Comparison of ENCODE assay signal across 18 cellular contexts in genomic region chr1:3497521-3497920, GRCh38. TPM values are rescaled to one million over a fixed set of nuclear protein-coding genes. Genes with fewer than 3 reads are reported as not detected.
DNase-seq lines count a peak whose midpoint lies in the region; ATAC-seq, FAIRE-seq and TF ChIP-seq lines count a peak whose summit lies in the region.
"Had no signal": no experiment of that assay in that cellular context is flagged by ENCODE, and none has a peak within 500 bp of the region (broad histone marks: within the 10 kb centered on the region; RNA-seq: fewer than 3 reads in every experiment).

No MANE protein-coding gene starts in this region.

- no peak overlapping the region for H3K23ac ChIP-seq in H1 (ENCODE audit: insufficient read length)

- no peak overlapping the region for H2BK15ac ChIP-seq in H1 (ENCODE audit: low read length)

- no peak overlapping the region for H2AK5ac ChIP-seq in H1 (ENCODE audit: low read depth, low read length)

- H3K27ac ChIP-seq in HepG2 (ENCODE audit: extremely low read length, insufficient read depth, low read length): no peak overlapping the region
- H3K27ac ChIP-seq in right lobe of liver: no peak overlapping the region
- H3K27ac ChIP-seq in HEK293 (ENCODE audit: extremely low read depth, low read depth, low read length): no peak overlapping the region
- H3K27ac ChIP-seq in H1 (ENCODE audit: low read depth, low read length): no peak overlapping the region

- H2BK12ac ChIP-seq in H1 (ENCODE audit: low read depth, low read length): no peak overlapping the region

- no peak overlapping the region for H4K5ac ChIP-seq in H1 (ENCODE audit: insufficient read length, low read depth, low read length)

- peak overlapping the region; percentile 25; the same call in 1 of the 2 replicates for H4K8ac ChIP-seq in H1 (ENCODE audit: extremely low read depth, insufficient read depth, low read length)

- in situ Hi-C loops in HepG2 (cut with HindIII; ENCODE audit: extremely low pct_ligation_motif_present, low pct_unique_long_range_greater_than_20kb): no loop called here

- no peak for FAIRE-seq in HepG2 (lab: Jason Lieb, UNC)
- FAIRE-seq in H1 (lab: Jason Lieb, UNC): no peak
- FAIRE-seq: G401.6, GM12892 had no signal

- no peak overlapping the region for H4K91ac ChIP-seq in H1 (replicated peaks; ENCODE audit: insufficient read length, low read length)

- TF ChIP-seq POLR2A in HepG2 (IDR thresholded peaks at IDR 0.05; ENCODE audit: insufficient read depth in 1 of 2, low read depth in 2 of 2, low read length in 2 of 2) (no peak), right lobe of liver (IDR thresholded peaks at IDR 0.05) (no peak), H1 (IDR thresholded peaks at IDR 0.05; ENCODE audit: control extremely low read depth in 1 of 2, low read depth in 2 of 2, low read length in 2 of 2) (no peak)

- TF ChIP-seq RAD21 in HepG2 (CRISPR knock-in tag; IDR thresholded peaks at IDR 0.05) (no peak), H1 (IDR thresholded peaks at IDR 0.05 in 1 of 2, conservative IDR thresholded peaks at IDR 0.05 in 1 of 2; ENCODE audit: low read depth in 2 of 2, low read length in 2 of 2) (no peak)

- H3K9me3 ChIP-seq in HepG2 (ENCODE audit: low read length): no peaks in the 10 kb centered on the region
- no peaks in the 10 kb centered on the region for H3K9me3 ChIP-seq in right lobe of liver
- H3K9me3 ChIP-seq in HEK293 (ENCODE audit: control insufficient read depth, insufficient read depth, low read depth, low read length): no peaks in the 10 kb centered on the region
- no peaks in the 10 kb centered on the region for H3K9me3 ChIP-seq in H1 (ENCODE audit: insufficient read depth in 2 of 2, low read depth in 1 of 2, low read length in 1 of 2)

- TF ChIP-seq CTCF in HepG2 (CRISPR knock-in tag; IDR thresholded peaks at IDR 0.05): no peak
- TF ChIP-seq CTCF in right lobe of liver (IDR thresholded peaks at IDR 0.05): no peak
- TF ChIP-seq CTCF in HEK293 (tag by site-specific recombination; IDR thresholded peaks at IDR 0.05): no peak
- no peak for TF ChIP-seq CTCF in H1 (IDR thresholded peaks at IDR 0.05; ENCODE audit: control extremely low read depth in 1 of 3, insufficient read depth in 1 of 3, low read depth in 1 of 3, low read length in 3 of 3)

- WGBS in HepG2 (ENCODE audit: low lambda C conversion rate): 50% methylated on average over 1 of the region's 19 CpGs
- no CpG with 5 or more reads among the region's 19 CpGs for WGBS in right lobe of liver (ENCODE audit: insufficient coverage, low coverage, low lambda C conversion rate, missing lambda C conversion rate)
- 83% methylated on average over 17 of the region's 19 CpGs; no CpG with 5 or more reads in 1 of the 2 experiments for WGBS in H1 (ENCODE audit: extremely low coverage in 1 of 2, insufficient coverage in 1 of 2, insufficient read length in 1 of 2, insufficient replicate concordance in 2 of 2, low coverage in 1 of 2, low lambda C conversion rate in 2 of 2, missing lambda C conversion rate in 1 of 2), 2 experiments

- no peaks in the 10 kb centered on the region for H3K36me3 ChIP-seq in HepG2 (replicated peaks in 1 of 2; ENCODE audit: control insufficient read depth in 1 of 2, insufficient read depth in 2 of 2, low read length in 2 of 2)
- no peaks in the 10 kb centered on the region for H3K36me3 ChIP-seq in right lobe of liver
- no peaks in the 10 kb centered on the region for H3K36me3 ChIP-seq in HEK293 (ENCODE audit: control insufficient read depth in 2 of 2, insufficient read depth in 1 of 2, low read length in 2 of 2)
- no peaks in the 10 kb centered on the region; a peak in 2 of 8 replicates for H3K36me3 ChIP-seq in H1 (ENCODE audit: control insufficient read depth in 2 of 4, insufficient read depth in 4 of 4, low read length in 3 of 4)

- H3K4me1 ChIP-seq in HepG2 (ENCODE audit: insufficient read depth, low read length) (no peaks in the 10 kb centered on the region), right lobe of liver (no peaks in the 10 kb centered on the region), HEK293 (ENCODE audit: control insufficient read depth, insufficient read depth, low read length) (no peaks in the 10 kb centered on the region), H1 (replicated peaks in 1 of 4; ENCODE audit: control insufficient read depth in 3 of 4, insufficient read depth in 4 of 4, low read length in 3 of 4) (peaks cover 0 to 4% (median 0%) of the 10 kb centered on the region in 4 experiments; a peak in 1 of 7 replicates)

- H3K56ac ChIP-seq in H1 (replicated peaks; ENCODE audit: insufficient read length, low read depth, low read length): no peak overlapping the region

- no peak overlapping the region for H3K4ac ChIP-seq in H1 (replicated peaks; ENCODE audit: insufficient read length, low read depth, low read length)

- TF ChIP-seq EP300 in HepG2 (IDR thresholded peaks at IDR 0.05; ENCODE audit: low read depth in 2 of 2, low read length in 2 of 2) (no peak), HepG2 (CRISPR knock-in tag; IDR thresholded peaks at IDR 0.05; ENCODE audit: borderline replicate concordance) (no peak), H1 (IDR thresholded peaks at IDR 0.05; ENCODE audit: borderline replicate concordance in 1 of 2, low read depth in 2 of 2, low read length in 2 of 2) (no peak)

- H3K4me2 ChIP-seq in HepG2 (ENCODE audit: low read depth, low read length): no peak overlapping the region
- no peak overlapping the region for H3K4me2 ChIP-seq in H1 (ENCODE audit: insufficient read depth in 1 of 2, low read depth in 2 of 2, low read length in 2 of 2)

- CTCF ChIA-PET in HepG2 (lab: Yijun Ruan, JAX; ENCODE audit: low intra/inter-chr PET ratio, low total read pairs) (no interaction called here), HEK293 (lab: Yijun Ruan, JAX) (no interaction called here), H1 (lab: Charles Lee; ENCODE audit: partially characterized antibody) (interaction anchor here (0.9 to 2.4 kb wide), 4 partner anchors 9 to 121 kb away, joined by 3 to 9 read pairs (median 4); no protein-coding TSS in a partner anchor)

- no peak overlapping the region for H3K4me3 ChIP-seq in HepG2 (replicated peaks in 1 of 3; ENCODE audit: insufficient read depth in 1 of 3, low read depth in 2 of 3, low read length in 3 of 3)
- H3K4me3 ChIP-seq in right lobe of liver: no peak overlapping the region
- H3K4me3 ChIP-seq in HEK293 (ENCODE audit: low read depth, low read length): no peak overlapping the region
- no peak overlapping the region for H3K4me3 ChIP-seq in H1 (ENCODE audit: extremely low read depth in 1 of 4, insufficient read depth in 2 of 4, low read depth in 3 of 4, low read length in 4 of 4)

- no peak overlapping the region for H3K18ac ChIP-seq in H1 (ENCODE audit: extremely low read depth, low read length)

- H3K9ac ChIP-seq in HepG2 (ENCODE audit: insufficient read depth, low read depth, low read length) (no peak overlapping the region), H1 (replicated peaks in 1 of 4; ENCODE audit: extremely low read depth in 1 of 4, low read depth in 3 of 4, low read length in 3 of 4) (no peak overlapping the region)

- H3K27me3 ChIP-seq in HepG2 (ENCODE audit: control insufficient read depth in 1 of 2, insufficient read depth in 2 of 2, low read length in 2 of 2): peaks cover 10 to 48% of the 10 kb centered on the region in 2 experiments; a peak in 4 of 5 replicates
- no peaks in the 10 kb centered on the region for H3K27me3 ChIP-seq in right lobe of liver
- H3K27me3 ChIP-seq in H1 (replicated peaks in 1 of 4; ENCODE audit: control insufficient read depth in 3 of 4, extremely low read depth in 1 of 4, insufficient read depth in 3 of 4, low read length in 3 of 4): no peaks in the 10 kb centered on the region

- H4K20me1 ChIP-seq in HepG2 (ENCODE audit: insufficient read depth, low read length) (peaks cover 2% of the 10 kb centered on the region; the same call in 1 of the 2 replicates), H1 (replicated peaks in 1 of 2; ENCODE audit: control insufficient read depth in 1 of 2, insufficient read depth in 2 of 2, low read length in 2 of 2) (peaks cover 2 to 10% of the 10 kb centered on the region in 2 experiments)

- no peak for ATAC-seq in HepG2
- ATAC-seq in right lobe of liver: no peak

- no peak overlapping the region for H2BK20ac ChIP-seq in H1 (ENCODE audit: low read length)

- no TSS peak for BruUV-seq in HepG2 (replicated peaks; lab: Mats Ljungman, UMichigan)

- DNase-seq in HepG2 (ENCODE audit: low spot score) (no peak), right lobe of liver (no peak), H1 (ENCODE audit: low read depth in 1 of 2, low spot score in 2 of 2) (no peak), HuH-7.5 (ENCODE audit: low spot score) (no peak), NCI-H446 treated with DMSO at 0.1 percent for 48 hours (lab: John Stamatoyannopoulos, UW) (no peak)
- DNase-seq in stimulated activated CD4-positive, alpha-beta T cell treated with anti-CD3 and anti-CD28 coated beads, Interleukin-15, amount 100 ng/mL, for 24 hours: no peak
- DNase-seq: Calu3; CD4-positive, alpha-beta T cell; CD8-positive, alpha-beta memory T cell; COR-L47; DND-41; GOT3; H7; HCEC 1CT had no signal

- intact Hi-C loops in HepG2 (cut with micrococcal nuclease; ENCODE audit: unreplicated experiment) (no loop called here), right lobe of liver (cut with DNase I) (loop anchor here in 1 of 2 donors (5.0 kb wide), 1 partner anchor 120 kb away; no protein-coding TSS in a partner anchor)

- no peak overlapping the region for H3K14ac ChIP-seq in H1 (ENCODE audit: insufficient read length)

- H2BK120ac ChIP-seq in H1 (replicated peaks; ENCODE audit: low read depth, low read length): no peak overlapping the region

- H3K79me2 ChIP-seq in HepG2 (ENCODE audit: insufficient read depth, low read length): no peaks in the 10 kb centered on the region
- no peaks in the 10 kb centered on the region for H3K79me2 ChIP-seq in H1 (ENCODE audit: control insufficient read depth in 1 of 2, insufficient read depth in 2 of 2, low read length in 2 of 2)

- POLR2A ChIA-PET in HepG2 (lab: Yijun Ruan, JAX) (no interaction called here), HEK293 (lab: Yijun Ruan, JAX) (no interaction called here), H1 (lab: Charles Lee; ENCODE audit: partially characterized antibody) (no interaction called here)

- H3K79me1 ChIP-seq in H1 (ENCODE audit: low read depth, low read length): no peaks in the 10 kb centered on the region

- H3K23me2 ChIP-seq in H1 (ENCODE audit: low read depth, low read length): no peaks in the 10 kb centered on the region

- H2BK5ac ChIP-seq in H1 (ENCODE audit: low read depth, low read length): no peak overlapping the region

- H2AFZ ChIP-seq in HepG2 (ENCODE audit: low read length) (no peak overlapping the region), H1 (ENCODE audit: low read length) (no peak overlapping the region)

RNA-seq across cellular contexts. Expression of gene ARHGEF16, which starts 43.1 kb away (rescaled TPM):
- 15.9 and 20.3 TPM in 2 replicates for total RNA-seq in HepG2 (2016; rRNA removed; fragmentation: Illumina TruSeq; extraction: Trizol)
- 6.0 and 6.6 TPM in 2 replicates for total RNA-seq in HepG2 (2016; cell fraction: cytosol; rRNA removed; fragmentation: Illumina TruSeq; extraction: Trizol; ENCODE audit: low read depth)
- total RNA-seq in HepG2 (2016; cell fraction: insoluble cytoplasmic fraction; rRNA removed; fragmentation: Illumina TruSeq; extraction: Trizol): 14.5 and 24.2 TPM in 2 replicates
- 7.4 and 7.6 TPM in 2 replicates for total RNA-seq in HepG2 (2016; cell fraction: membrane; rRNA removed; fragmentation: Illumina TruSeq; extraction: Trizol)
- total RNA-seq in HepG2 (2016; cell fraction: nucleus; rRNA removed; fragmentation: Illumina TruSeq; extraction: Trizol): 21.4 and 22.0 TPM in 2 replicates
- 39.9 and 59.7 TPM in 2 replicates for polyA plus RNA-seq in HepG2 (2011; rRNA removed)
- polyA plus RNA-seq in HepG2 (2011; cell fraction: cytosol; rRNA removed): 23.3 and 35.8 TPM in 2 replicates
- polyA plus RNA-seq in HepG2 (2011; cell fraction: nucleus; rRNA removed): 382 and 454 TPM in 2 replicates
- 19.7 and 28.0 TPM in 2 replicates for polyA plus RNA-seq in HepG2 (2012)
- polyA plus RNA-seq in HepG2 (2016; cell fraction: cytosol; fragmentation: Illumina TruSeq; extraction: Trizol; ENCODE audit: low read depth): 2.5 and 2.8 TPM in 2 replicates
- polyA plus RNA-seq in HepG2 (2016; cell fraction: insoluble cytoplasmic fraction; fragmentation: Illumina TruSeq; extraction: Trizol; ENCODE audit: low read depth): 12.5 and 17.8 TPM in 2 replicates
- polyA plus RNA-seq in HepG2 (2016; cell fraction: membrane; fragmentation: Illumina TruSeq; extraction: Trizol; ENCODE audit: low read depth): 4.2 and 4.8 TPM in 2 replicates
- polyA plus RNA-seq in HepG2 (2016; cell fraction: nucleus; fragmentation: Illumina TruSeq; extraction: Trizol; ENCODE audit: insufficient read depth, low read depth): 58.7 and 59.2 TPM in 2 replicates
- polyA minus RNA-seq in HepG2 (2011; rRNA and poly(A)+ RNA removed; ENCODE audit: low replicate concordance): 30.5 and 69.1 TPM in 2 replicates
- 13.4 and 17.4 TPM in 2 replicates for polyA minus RNA-seq in HepG2 (2011; cell fraction: cytosol; rRNA and poly(A)+ RNA removed)
- 38.4 and 41.6 TPM in 2 replicates for polyA minus RNA-seq in HepG2 (2011; cell fraction: nucleus; rRNA and poly(A)+ RNA removed)
- total RNA-seq in right lobe of liver: 10 to 100 TPM in 2 of 6 experiments, 1 to 10 TPM in 4; 2.1 to 16.3 (median 7.5) TPM
- total RNA-seq in H1 (2021; fragmentation: NEBNext Ultra II Directional; extraction: Animal tissue kit (Norgen Biotek cat#: 25700)): 20.0 and 20.7 TPM in 2 replicates
- 18.3 and 25.0 TPM in 2 replicates for polyA plus RNA-seq in H1 (2011; rRNA removed)
- 20.5 TPM for polyA plus RNA-seq in H1 (2011; cell fraction: cytosol; rRNA removed)
- 55.6 TPM for polyA plus RNA-seq in H1 (2011; cell fraction: nucleus; rRNA removed)
- polyA plus RNA-seq in H1 (2012, experiment 1 of 2): 11.4 to 18.1 TPM (median 16.6 TPM) in 4 replicates
- 15.7 TPM for polyA plus RNA-seq in H1 (2012, experiment 2 of 2)
- 8.9 TPM for polyA plus RNA-seq in H1 (2013, experiment 1 of 2)
- polyA plus RNA-seq in H1 (2013, experiment 2 of 2): 7.8 TPM
- 32.5 and 33.4 TPM in 2 replicates for polyA minus RNA-seq in H1 (2011; rRNA and poly(A)+ RNA removed)
- 10.1 TPM for polyA minus RNA-seq in H1 (2011; cell fraction: cytosol; rRNA and poly(A)+ RNA removed)
- 24.2 TPM for polyA minus RNA-seq in H1 (2011; cell fraction: nucleus; rRNA and poly(A)+ RNA removed)
- total RNA-seq: CD8-positive, alpha-beta memory T cell had no signal
- polyA plus RNA-seq: CD14-positive monocyte had no signal

Comparison
In these comparisons a context has a peak if more than half of its experiments do, and no peak if none do; other contexts are left out.
1. Of the 63 proteins assayed by ChIP-seq in both HepG2 and HEK293: peak only in HepG2: none; only in HEK293: ZNF10; in both: none; in neither: 62.